Comparison of ENCODE assay signal across 1 cellular context in genomic region chr1:182588460-182589396, GRCh38.
A peak's percentile ranks its signal among the peaks of the same experiment; 100 is the strongest.
TF ChIP-seq lines count a peak whose summit lies in the region.

Gene RNASEL (minus strand): TSS chr1:182589256. CDS start chr1:182586806, 2,450 bp downstream.

TF ChIP-seq in K562, 482 proteins besides CTCF, POLR2A, EP300 and RAD21 (continued from another document and continues in another):
- TF ChIP-seq CHD7 (IDR thresholded peaks at IDR 0.05; ENCODE audit: low read depth, low read length) (no peak), RB1 (IDR thresholded peaks at IDR 0.05; ENCODE audit: low read depth) (no peak), GTF2E2 (tag; IDR thresholded peaks at IDR 0.05) (no peak), MGA (IDR thresholded peaks at IDR 0.05) (no peak), RBM25 (IDR thresholded peaks at IDR 0.05; ENCODE audit: low read depth, low read length, severe bottlenecking) (no peak), RBM15 (IDR thresholded peaks at IDR 0.05; ENCODE audit: insufficient read depth, low read length) (no peak), ZNF75A (CRISPR knock-in tag; IDR thresholded peaks at IDR 0.05) (no peak), TRIM24 (IDR thresholded peaks at IDR 0.05) (no peak), ZNF518B (CRISPR knock-in tag; IDR thresholded peaks at IDR 0.05) (no peak), ZNF384 (IDR thresholded peaks at IDR 0.05; ENCODE audit: low read depth, low read length) (no peak), ILF3 (IDR thresholded peaks at IDR 0.05; ENCODE audit: borderline replicate concordance) (no peak), ZC3H4 (CRISPR knock-in tag; IDR thresholded peaks at IDR 0.05; ENCODE audit: borderline replicate concordance) (no peak), ZBTB43 (CRISPR knock-in tag; IDR thresholded peaks at IDR 0.05) (no peak), ZNF717 (CRISPR knock-in tag; IDR thresholded peaks at IDR 0.05) (no peak), MBD2 (IDR thresholded peaks at IDR 0.05; ENCODE audit: borderline replicate concordance, low read depth) (peak; percentile 74; the same call in 1 of the 2 replicates), ZNF263 (CRISPR knock-in tag; IDR thresholded peaks at IDR 0.05; ENCODE audit: borderline replicate concordance) (no peak), GMEB1 (CRISPR knock-in tag; IDR thresholded peaks at IDR 0.05) (0 out of 2 replicates have a peak, but pooled peaks have one; percentile 17), KHSRP (IDR thresholded peaks at IDR 0.05) (no peak)
